ENCODE assay signal across 7 cellular contexts in genomic region chr19:52007805-52008557, GRCh38. TPM values are rescaled to one million over a fixed set of nuclear protein-coding genes. Genes with fewer than 3 reads are reported as not detected.
DNase-seq lines count a peak whose midpoint lies in the region; ATAC-seq, FAIRE-seq and TF ChIP-seq lines count a peak whose summit lies in the region.

TSS of gene ZNF615 (minus strand) at chr19:52008211. CDS start at chr19:52003711, 4,500 bp downstream.

- H3K9me3 ChIP-seq in spleen, result peaks cover 0 to 85% (median 70%) of the 10 kb centered on the region in 8 donors

- intact Hi-C loops in spleen (cut with DNase I; ENCODE audit: low total_unique reads), result no loop called here

- WGBS in spleen, 5 donors, result 0 to 1% (median 1%) methylated on average over 37 to 44 of the region's 44 CpGs

- H3K27me3 ChIP-seq in spleen (replicated peaks in 1 of 7), result no peaks in the 10 kb centered on the region

- TF ChIP-seq CTCF in spleen (IDR thresholded peaks at IDR 0.05 in 8 of 11, conservative IDR thresholded peaks at IDR 0.05 in 3 of 11), result no peak

- peaks cover 0 to 27% (median 20%) of the 10 kb centered on the region in 6 donors for H3K36me3 ChIP-seq in spleen

- peak within 1 kb of the TSS; percentile 97 for H3K27ac Mint-ChIP-seq in central memory CD8-positive, alpha-beta T cell (ENCODE audit: low read depth)

- peak in 1 of 3 donors; percentile 37 for TF ChIP-seq POLR2A in spleen (IDR thresholded peaks at IDR 0.05)

- H3K4me1 ChIP-seq in spleen, result peaks cover 6 to 21% (median 12%) of the 10 kb centered on the region in 6 donors

- peak; percentile 56 for ATAC-seq in GM18508 (IDR thresholded peaks at IDR 0.05; ENCODE audit: insufficient read depth, unreplicated experiment)
- ATAC-seq in HG02943 (IDR thresholded peaks at IDR 0.05; ENCODE audit: low read depth, unreplicated experiment), result peak; percentile 74
- ATAC-seq in activated CD4-positive, CD25-positive, alpha-beta regulatory T cell treated with anti-CD3 and anti-CD28 coated beads, Interleukin-2, amount 50 U/mL, for 24 hours, result peak; percentile 96 to 98
- peak; percentile 89 for ATAC-seq in central memory CD8-positive, alpha-beta T cell (replicated peaks; ENCODE audit: extremely low read depth, poor library complexity, severe bottlenecking)

- no peaks in the 10 kb centered on the region for H3K27me3 Mint-ChIP-seq in central memory CD8-positive, alpha-beta T cell

- peak within 1 kb of the TSS; percentile 77 to 92 (median 90) for H3K27ac ChIP-seq in spleen

- H3K4me1 Mint-ChIP-seq in central memory CD8-positive, alpha-beta T cell, result peaks cover 17% of the 10 kb centered on the region

- H3K9me3 Mint-ChIP-seq in central memory CD8-positive, alpha-beta T cell, result peaks cover 14% of the 10 kb centered on the region

- DNase-seq in NCI-H2196 (lab: John Stamatoyannopoulos, UW; ENCODE audit: unreplicated experiment), result peak; percentile 84
- DNase-seq in central memory CD8-positive, alpha-beta T cell (ENCODE audit: low spot score in 2 of 2), result peak; percentile 82 to 88
- DNase-seq in spleen, result peak; percentile 96

- peak; percentile 66 for FAIRE-seq in islet of Langerhans (lab: Jason Lieb, UNC)

- peak within 1 kb of the TSS; percentile 94 for H3K4me3 Mint-ChIP-seq in central memory CD8-positive, alpha-beta T cell

- H3K4me3 ChIP-seq in spleen, result peak within 1 kb of the TSS; percentile 67 to 77 (median 71)

- peaks cover 7% of the 10 kb centered on the region for H3K36me3 Mint-ChIP-seq in central memory CD8-positive, alpha-beta T cell (ENCODE audit: insufficient read depth)

RNA-seq across cellular contexts. Expression of gene ZNF615, which starts in this region (rescaled TPM):
- total RNA-seq in spleen, result 10 to 100 TPM in 6 of 7 donors, 1 to 10 TPM in 1; 10.0 to 19.9 (median 12.3) TPM
- 1 to 10 TPM; 2.0 to 3.5 (median 3.1) TPM for polyA plus RNA-seq in spleen

Comparison
In these comparisons a context has a peak if more than half of its experiments do, and no peak if none do; other contexts are left out.
1. Peak in every context shown above with its lines: DNase-seq, ATAC-seq, H3K4me3 ChIP-seq and H3K27ac ChIP-seq.